ENCODE assay signal across 15 cellular contexts in the genomic region with DNA sequence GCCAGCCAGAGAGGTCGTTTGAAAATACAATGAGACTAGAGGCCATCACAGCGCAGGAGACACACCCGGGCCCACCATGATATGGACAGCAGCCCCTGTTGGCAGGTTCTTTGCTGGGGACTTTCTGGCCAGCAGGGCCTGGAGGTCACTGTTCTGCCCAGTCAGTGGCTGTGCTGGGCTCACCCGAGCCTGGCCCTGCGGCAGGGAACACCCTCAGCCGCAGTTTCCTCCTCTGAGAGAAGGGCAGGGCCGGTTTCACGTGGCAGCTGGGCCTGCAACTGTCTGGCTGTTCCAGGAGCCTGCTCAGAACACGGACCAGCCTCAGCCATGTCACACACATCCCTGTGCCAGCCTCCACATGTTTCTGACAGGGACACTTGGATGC. TPM values are rescaled to one million over a fixed set of nuclear protein-coding genes. Genes with fewer than 3 reads are reported as not detected.
DNase-seq lines count a peak whose midpoint lies in the region; ATAC-seq, FAIRE-seq and TF ChIP-seq lines count a peak whose summit lies in the region.
"Had no signal": no experiment of that assay in that cellular context is flagged by ENCODE, and none has a peak within 500 bp of the region (broad histone marks: within the 10 kb centered on the region; RNA-seq: fewer than 3 reads in every experiment).

No MANE protein-coding gene starts in this region.

- H2BK20ac ChIP-seq in IMR-90 (ENCODE audit: low read depth, low read length) = peak overlapping the region; percentile 57

- H2BK5ac ChIP-seq in IMR-90 (ENCODE audit: low read depth, low read length, poor library complexity, severe bottlenecking) = peak overlapping the region; percentile 33

- H3K9me3 ChIP-seq in IMR-90 (ENCODE audit: control insufficient read depth, insufficient read depth, low read length) (no peaks in the 10 kb centered on the region), endothelial cell of umbilical vein (replicated peaks; ENCODE audit: control insufficient read depth, insufficient read depth, low read length) (no peaks in the 10 kb centered on the region), HepG2 (ENCODE audit: low read length) (no peaks in the 10 kb centered on the region)

- TF ChIP-seq POLR2A in IMR-90 (IDR thresholded peaks at IDR 0.05; ENCODE audit: low read depth, low read length) = no peak
- no peak for TF ChIP-seq POLR2A in endothelial cell of umbilical vein (IDR thresholded peaks at IDR 0.05; ENCODE audit: low read depth, low read length)
- TF ChIP-seq POLR2A in HepG2 (IDR thresholded peaks at IDR 0.05; ENCODE audit: insufficient read depth in 1 of 2, low read depth in 2 of 2, low read length in 2 of 2) = no peak
- TF ChIP-seq POLR2A in erythroblast (IDR thresholded peaks at IDR 0.05; ENCODE audit: low read length) = no peak

- peak overlapping the region; percentile 86 for H4K5ac ChIP-seq in IMR-90 (ENCODE audit: low read depth, low read length)

- H3K56ac ChIP-seq in IMR-90 (ENCODE audit: extremely low read depth, insufficient read depth, low read length) = no peak overlapping the region

- in situ Hi-C loops in IMR-90 (cut with MboI; ENCODE audit: low sequenced_read_pairs) (no loop called here), HepG2 (cut with HindIII; ENCODE audit: extremely low pct_ligation_motif_present, low pct_unique_long_range_greater_than_20kb) (no loop called here)

- H3K23ac ChIP-seq in IMR-90 (ENCODE audit: low read depth, low read length) = no peak overlapping the region

- H3K4me2 ChIP-seq in IMR-90 (ENCODE audit: low read depth, low read length) (no peak overlapping the region), endothelial cell of umbilical vein (ENCODE audit: insufficient read depth, low read length) (no peak overlapping the region), HepG2 (ENCODE audit: low read depth, low read length) (peak overlapping the region; percentile 55)

- peak overlapping the region; percentile 89 for H2BK120ac ChIP-seq in IMR-90 (ENCODE audit: low read depth, low read length)

- no peak for DNase-seq in IMR-90
- DNase-seq in endothelial cell of umbilical vein (ENCODE audit: low read depth, low spot score) = no peak
- no peak for DNase-seq in HepG2 (ENCODE audit: low spot score)
- DNase-seq in stromal cell of bone marrow (ENCODE audit: low read depth) = peak; percentile 8
- DNase-seq in erythroblast (lab: John Stamatoyannopoulos, UW) = no peak
- DNase-seq in NCI-H2029 (lab: John Stamatoyannopoulos, UW) = no peak
- DNase-seq: activated CD4-positive, CD25-positive, alpha-beta regulatory T cell treated with anti-CD3 and anti-CD28 coated beads, Interleukin-2, amount 50 U/mL, for 72 hours; cerebellar nuclear complex; NCI-H1417; NCI-H510A treated with DMSO at 0.1 percent for 48 hours; occipital lobe; SW 1271 had no signal

- TF ChIP-seq CTCF in IMR-90 (conservative IDR thresholded peaks at IDR 0.05; ENCODE audit: low read depth, low read length) (no peak), endothelial cell of umbilical vein (IDR thresholded peaks at IDR 0.05; ENCODE audit: extremely low read depth in 1 of 2, insufficient read depth in 1 of 2, low read depth in 1 of 2, low read length in 2 of 2) (no peak), HepG2 (CRISPR knock-in tag; IDR thresholded peaks at IDR 0.05) (no peak)

- 69% methylated on average over 5 of the region's 9 CpGs; no CpG with 5 or more reads in 1 of the 2 experiments for WGBS in IMR-90 (ENCODE audit: extremely low coverage in 2 of 2, insufficient read length in 1 of 2), 2 experiments
- 35% methylated on average over 6 of the region's 9 CpGs for WGBS in HepG2 (ENCODE audit: low lambda C conversion rate)

- no peak overlapping the region for H3K9ac ChIP-seq in IMR-90 (ENCODE audit: low read depth, low read length)
- no peak overlapping the region for H3K9ac ChIP-seq in endothelial cell of umbilical vein (replicated peaks; ENCODE audit: extremely low read depth, insufficient read depth, low read length)
- H3K9ac ChIP-seq in HepG2 (ENCODE audit: insufficient read depth, low read depth, low read length) = no peak overlapping the region

- TF ChIP-seq RAD21 in IMR-90 (IDR thresholded peaks at IDR 0.05; ENCODE audit: low read length) (no peak), HepG2 (CRISPR knock-in tag; IDR thresholded peaks at IDR 0.05) (no peak)

- TF ChIP-seq EP300 in HepG2 (IDR thresholded peaks at IDR 0.05; ENCODE audit: low read depth in 2 of 2, low read length in 2 of 2) = no peak
- TF ChIP-seq EP300 in HepG2 (CRISPR knock-in tag; IDR thresholded peaks at IDR 0.05; ENCODE audit: borderline replicate concordance) = no peak

- CTCF ChIA-PET in IMR-90 (lab: Yijun Ruan, JAX) = no interaction called here
- CTCF ChIA-PET in endothelial cell of umbilical vein (lab: Charles Lee) = no interaction called here
- CTCF ChIA-PET in HepG2 (lab: Yijun Ruan, JAX; ENCODE audit: low intra/inter-chr PET ratio, low total read pairs) = no interaction called here

- H2AK9ac ChIP-seq in IMR-90 (replicated peaks; ENCODE audit: low read depth, low read length, poor library complexity) = peak overlapping the region; percentile 47

- H3K79me1 ChIP-seq in IMR-90 (ENCODE audit: low read depth in 1 of 2, low read length in 2 of 2) = no peaks in the 10 kb centered on the region

- H2BK15ac ChIP-seq in IMR-90 (ENCODE audit: low read depth, low read length) = peak overlapping the region; percentile 15; the same call in 1 of the 3 replicates

- dilution Hi-C loops in IMR-90 (cut with HindIII; ENCODE audit: low sequenced_read_pairs, unreplicated experiment) (no loop called here), endothelial cell of umbilical vein (cut with MboI; ENCODE audit: extremely low pct_ligation_motif_present, low sequenced_read_pairs) (no loop called here)

- BruUV-seq in IMR-90 (replicated peaks; lab: Mats Ljungman, UMichigan) = no TSS peak
- BruUV-seq in endothelial cell of umbilical vein (replicated peaks; lab: Mats Ljungman, UMichigan) = no TSS peak
- no TSS peak for BruUV-seq in HepG2 (replicated peaks; lab: Mats Ljungman, UMichigan)

- H2AFZ ChIP-seq in IMR-90 (replicated peaks; ENCODE audit: low read length, poor library complexity) (peak overlapping the region; percentile 82), endothelial cell of umbilical vein (ENCODE audit: low read depth, low read length) (peak overlapping the region; percentile 20), HepG2 (ENCODE audit: low read length) (no peak overlapping the region)

- H3K4ac ChIP-seq in IMR-90 (ENCODE audit: low read depth, low read length) = peak overlapping the region; percentile 71

- H3K27me3 ChIP-seq in IMR-90 (ENCODE audit: control insufficient read depth, insufficient read depth, low read length) = peaks cover 3% of the 10 kb centered on the region; the same call in 1 of the 2 replicates
- no peaks in the 10 kb centered on the region for H3K27me3 ChIP-seq in endothelial cell of umbilical vein (ENCODE audit: control insufficient read depth in 2 of 2, insufficient read depth in 2 of 2, low read length in 2 of 2)
- H3K27me3 ChIP-seq in HepG2 (ENCODE audit: control insufficient read depth in 1 of 2, insufficient read depth in 2 of 2, low read length in 2 of 2) = peaks cover 17 to 75% of the 10 kb centered on the region in 2 experiments

- H2AK5ac ChIP-seq in IMR-90 (ENCODE audit: low read depth, low read length) = peak overlapping the region; percentile 10; the same call in 1 of the 2 replicates

- H3K27ac ChIP-seq in IMR-90 (ENCODE audit: insufficient read depth, low read length) (no peak overlapping the region; the same call in 1 of the 2 replicates), endothelial cell of umbilical vein (ENCODE audit: insufficient read depth, low read depth, low read length) (no peak overlapping the region), HepG2 (ENCODE audit: extremely low read length, insufficient read depth, low read length) (no peak overlapping the region)
- H3K27ac ChIP-seq: epithelial cell of prostate had no signal

- no peak; the same call in 1 of the 2 replicates for ATAC-seq in IMR-90 (ENCODE audit: low read depth)
- ATAC-seq in HepG2 = peak; percentile 58
- no peak for ATAC-seq in GM18868 (IDR thresholded peaks at IDR 0.05; ENCODE audit: unreplicated experiment)
- no peak for ATAC-seq in HG03521 (IDR thresholded peaks at IDR 0.05; ENCODE audit: unreplicated experiment)

- H4K20me1 ChIP-seq in IMR-90 (ENCODE audit: insufficient read depth, low read length) (no peaks in the 10 kb centered on the region), endothelial cell of umbilical vein (replicated peaks; ENCODE audit: control insufficient read depth, extremely low read depth, insufficient read depth, low read length) (no peaks in the 10 kb centered on the region), HepG2 (ENCODE audit: insufficient read depth, low read length) (no peaks in the 10 kb centered on the region)

- POLR2A ChIA-PET in IMR-90 (lab: Charles Lee; ENCODE audit: unreplicated experiment) = no interaction called here
- POLR2A ChIA-PET in endothelial cell of umbilical vein (lab: Charles Lee) = no interaction called here
- POLR2A ChIA-PET in HepG2 (lab: Yijun Ruan, JAX) = no interaction called here

- no peak for FAIRE-seq in endothelial cell of umbilical vein (lab: Jason Lieb, UNC)
- no peak for FAIRE-seq in HepG2 (lab: Jason Lieb, UNC)

- peaks cover 23% of the 10 kb centered on the region for H3K4me1 ChIP-seq in IMR-90 (ENCODE audit: control insufficient read depth, insufficient read depth, low read length)
- no peaks in the 10 kb centered on the region for H3K4me1 ChIP-seq in endothelial cell of umbilical vein (ENCODE audit: control insufficient read depth, extremely low read depth, insufficient read depth, low read length)
- peaks cover 18% of the 10 kb centered on the region for H3K4me1 ChIP-seq in HepG2 (ENCODE audit: insufficient read depth, low read length)

- H4K8ac ChIP-seq in IMR-90 (ENCODE audit: low read depth in 2 of 2, low read length in 2 of 2) = peak overlapping the region; percentile 13 to 84; a peak in 3 of 4 replicates

- H3K36me3 ChIP-seq in IMR-90 (ENCODE audit: control insufficient read depth, insufficient read depth, low read length) (no peaks in the 10 kb centered on the region), endothelial cell of umbilical vein (ENCODE audit: control insufficient read depth in 2 of 2, extremely low read depth in 1 of 2, insufficient read depth in 2 of 2, low read length in 2 of 2) (no peaks in the 10 kb centered on the region), HepG2 (replicated peaks in 1 of 2; ENCODE audit: control insufficient read depth in 1 of 2, insufficient read depth in 2 of 2, low read length in 2 of 2) (no peaks in the 10 kb centered on the region)

- peak overlapping the region; percentile 78 for H4K91ac ChIP-seq in IMR-90 (ENCODE audit: insufficient read depth, low read depth, low read length)

- intact Hi-C loops in IMR-90 (cut with micrococcal nuclease) (no loop called here), endothelial cell of umbilical vein (cut with micrococcal nuclease) (no loop called here), HepG2 (cut with micrococcal nuclease; ENCODE audit: unreplicated experiment) (no loop called here)

- H3K79me2 ChIP-seq in endothelial cell of umbilical vein (ENCODE audit: control insufficient read depth, insufficient read depth, low read length) (no peaks in the 10 kb centered on the region), HepG2 (ENCODE audit: insufficient read depth, low read length) (no peaks in the 10 kb centered on the region)

- H3K14ac ChIP-seq in IMR-90 (replicated peaks; ENCODE audit: low read depth, low read length) = peak overlapping the region; percentile 83

- peak overlapping the region; percentile 39 for H3K18ac ChIP-seq in IMR-90 (ENCODE audit: low read depth, low read length)

- H3K9me1 ChIP-seq in IMR-90 (ENCODE audit: insufficient read depth, low read length) = peaks cover 10% of the 10 kb centered on the region
- no peaks in the 10 kb centered on the region for H3K9me1 ChIP-seq in endothelial cell of umbilical vein (replicated peaks; ENCODE audit: control insufficient read depth, extremely low read depth, insufficient read depth, low read length)

- no peak overlapping the region for H3K4me3 ChIP-seq in IMR-90 (ENCODE audit: insufficient read depth, low read depth, low read length)
- no peak overlapping the region for H3K4me3 ChIP-seq in endothelial cell of umbilical vein (replicated peaks in 1 of 3; ENCODE audit: insufficient read depth in 1 of 3, low read depth in 1 of 3, low read length in 3 of 3)
- peak overlapping the region in 1 of 3 experiments; percentile 37; a peak in 1 of 6 replicates for H3K4me3 ChIP-seq in HepG2 (replicated peaks in 1 of 3; ENCODE audit: insufficient read depth in 1 of 3, low read depth in 2 of 3, low read length in 3 of 3)

RNA-seq across cellular contexts. Expression of a gene that starts 39.4 kb away (rescaled TPM):
- 0.28 and 0.36 TPM in 2 replicates for total RNA-seq in IMR-90 (2012; rRNA removed)
- 0.67 and 0.69 TPM in 2 replicates for polyA plus RNA-seq in IMR-90 (2012; rRNA removed)
- 0.65 and 0.70 TPM in 2 replicates for polyA plus RNA-seq in IMR-90 (2012; cell fraction: cytosol; rRNA removed)
- polyA plus RNA-seq in IMR-90 (2012; cell fraction: nucleus; rRNA removed; ENCODE audit: low replicate concordance) = 3.2 and 4.4 TPM in 2 replicates
- total RNA-seq in endothelial cell of umbilical vein = 0.35 and 0.97 TPM in 2 replicates
- polyA plus RNA-seq in endothelial cell of umbilical vein = 0.46 and 0.52 TPM in 2 replicates
- polyA plus RNA-seq in endothelial cell of umbilical vein (2011; cell fraction: cytosol; rRNA removed) = 0.43 and 0.44 TPM in 2 replicates
- polyA plus RNA-seq in endothelial cell of umbilical vein (2011; cell fraction: nucleus; rRNA removed) = 0.59 and 1.2 TPM in 2 replicates
- polyA plus RNA-seq in endothelial cell of umbilical vein (2012) = 1.1 and 1.2 TPM in 2 replicates
- 0.32 and 0.73 TPM in 2 replicates for polyA minus RNA-seq in endothelial cell of umbilical vein
- polyA minus RNA-seq in endothelial cell of umbilical vein (2011; cell fraction: cytosol; rRNA and poly(A)+ RNA removed) = 4.1 TPM
- 0.67 and 0.77 TPM in 2 replicates for polyA minus RNA-seq in endothelial cell of umbilical vein (2011; cell fraction: nucleus; rRNA and poly(A)+ RNA removed)
- total RNA-seq in HepG2 (2016; rRNA removed; fragmentation: Illumina TruSeq; extraction: Trizol) = 0.34 and 0.40 TPM in 2 replicates
- total RNA-seq in HepG2 (2016; cell fraction: cytosol; rRNA removed; fragmentation: Illumina TruSeq; extraction: Trizol; ENCODE audit: low read depth) = 0.18 and 0.30 TPM in 2 replicates
- 0.37 and 0.50 TPM in 2 replicates for total RNA-seq in HepG2 (2016; cell fraction: insoluble cytoplasmic fraction; rRNA removed; fragmentation: Illumina TruSeq; extraction: Trizol)
- total RNA-seq in HepG2 (2016; cell fraction: membrane; rRNA removed; fragmentation: Illumina TruSeq; extraction: Trizol) = 0.62 TPM in 2 replicates
- total RNA-seq in HepG2 (2016; cell fraction: nucleus; rRNA removed; fragmentation: Illumina TruSeq; extraction: Trizol) = 0.44 and 0.68 TPM in 2 replicates
- 0.34 and 0.65 TPM in 2 replicates for polyA plus RNA-seq in HepG2 (2011; rRNA removed)
- 0.48 and 0.72 TPM in 2 replicates for polyA plus RNA-seq in HepG2 (2011; cell fraction: cytosol; rRNA removed)
- polyA plus RNA-seq in HepG2 (2011; cell fraction: nucleus; rRNA removed) = 0.47 and 0.61 TPM in 2 replicates
- polyA plus RNA-seq in HepG2 (2012) = 0.56 and 0.63 TPM in 2 replicates
- polyA plus RNA-seq in HepG2 (2016; cell fraction: cytosol; fragmentation: Illumina TruSeq; extraction: Trizol; ENCODE audit: low read depth) = 0.46 and 0.52 TPM in 2 replicates
- polyA plus RNA-seq in HepG2 (2016; cell fraction: insoluble cytoplasmic fraction; fragmentation: Illumina TruSeq; extraction: Trizol; ENCODE audit: low read depth) = 0.41 and 0.65 TPM in 2 replicates
- polyA plus RNA-seq in HepG2 (2016; cell fraction: membrane; fragmentation: Illumina TruSeq; extraction: Trizol; ENCODE audit: low read depth) = 0.74 and 1.2 TPM in 2 replicates
- 1.1 and 1.6 TPM in 2 replicates for polyA plus RNA-seq in HepG2 (2016; cell fraction: nucleus; fragmentation: Illumina TruSeq; extraction: Trizol; ENCODE audit: insufficient read depth, low read depth)
- polyA minus RNA-seq in HepG2 (2011; rRNA and poly(A)+ RNA removed; ENCODE audit: low replicate concordance) = 0.66 and 3.3 TPM in 2 replicates
- 0.30 TPM in 1 of 2 replicates, not detected in the other for polyA minus RNA-seq in HepG2 (2011; cell fraction: cytosol; rRNA and poly(A)+ RNA removed)
- polyA minus RNA-seq in HepG2 (2011; cell fraction: nucleus; rRNA and poly(A)+ RNA removed) = 0.64 and 0.87 TPM in 2 replicates

RNA-seq across cellular contexts. Expression of a gene that starts 50.0 kb away (rescaled TPM):
- total RNA-seq in IMR-90 (2012; rRNA removed) (0.83 and 0.90 TPM in 2 replicates), endothelial cell of umbilical vein (not detected in 2 replicates), HepG2 (2016; rRNA removed; fragmentation: Illumina TruSeq; extraction: Trizol) (30.3 and 30.8 TPM in 2 replicates)
- polyA plus RNA-seq in IMR-90 (2012; rRNA removed) (1.4 and 1.7 TPM in 2 replicates), endothelial cell of umbilical vein (not detected in 2 replicates), HepG2 (2011; rRNA removed) (40.5 and 40.6 TPM in 2 replicates)
- 1.8 TPM in 2 replicates for polyA plus RNA-seq in IMR-90 (2012; cell fraction: cytosol; rRNA removed)
- polyA plus RNA-seq in IMR-90 (2012; cell fraction: nucleus; rRNA removed; ENCODE audit: low replicate concordance) = 3.1 and 3.7 TPM in 2 replicates
- polyA plus RNA-seq in endothelial cell of umbilical vein (2011; cell fraction: cytosol; rRNA removed) = not detected in 2 replicates
- not detected in 2 replicates for polyA plus RNA-seq in endothelial cell of umbilical vein (2011; cell fraction: nucleus; rRNA removed)
- 0.44 and 0.67 TPM in 2 replicates for polyA plus RNA-seq in endothelial cell of umbilical vein (2012)
- polyA minus RNA-seq in endothelial cell of umbilical vein = not detected in 2 replicates
- polyA minus RNA-seq in endothelial cell of umbilical vein (2011; cell fraction: cytosol; rRNA and poly(A)+ RNA removed) = 8.7 TPM
- polyA minus RNA-seq in endothelial cell of umbilical vein (2011; cell fraction: nucleus; rRNA and poly(A)+ RNA removed) = not detected in 2 replicates
- total RNA-seq in HepG2 (2016; cell fraction: cytosol; rRNA removed; fragmentation: Illumina TruSeq; extraction: Trizol; ENCODE audit: low read depth) = 17.7 and 18.0 TPM in 2 replicates
- total RNA-seq in HepG2 (2016; cell fraction: insoluble cytoplasmic fraction; rRNA removed; fragmentation: Illumina TruSeq; extraction: Trizol) = 26.5 and 33.7 TPM in 2 replicates
- total RNA-seq in HepG2 (2016; cell fraction: membrane; rRNA removed; fragmentation: Illumina TruSeq; extraction: Trizol) = 27.8 and 29.0 TPM in 2 replicates
- total RNA-seq in HepG2 (2016; cell fraction: nucleus; rRNA removed; fragmentation: Illumina TruSeq; extraction: Trizol) = 23.1 and 27.9 TPM in 2 replicates
- 37.5 and 37.6 TPM in 2 replicates for polyA plus RNA-seq in HepG2 (2011; cell fraction: cytosol; rRNA removed)
- polyA plus RNA-seq in HepG2 (2011; cell fraction: nucleus; rRNA removed) = 59.1 and 60.0 TPM in 2 replicates
- polyA plus RNA-seq in HepG2 (2012) = 34.3 and 37.7 TPM in 2 replicates
- 20.4 and 24.5 TPM in 2 replicates for polyA plus RNA-seq in HepG2 (2016; cell fraction: cytosol; fragmentation: Illumina TruSeq; extraction: Trizol; ENCODE audit: low read depth)
- polyA plus RNA-seq in HepG2 (2016; cell fraction: insoluble cytoplasmic fraction; fragmentation: Illumina TruSeq; extraction: Trizol; ENCODE audit: low read depth) = 35.9 and 37.1 TPM in 2 replicates
- 24.9 and 27.8 TPM in 2 replicates for polyA plus RNA-seq in HepG2 (2016; cell fraction: membrane; fragmentation: Illumina TruSeq; extraction: Trizol; ENCODE audit: low read depth)
- polyA plus RNA-seq in HepG2 (2016; cell fraction: nucleus; fragmentation: Illumina TruSeq; extraction: Trizol; ENCODE audit: insufficient read depth, low read depth) = 54.4 and 56.0 TPM in 2 replicates
- 6.8 and 20.0 TPM in 2 replicates for polyA minus RNA-seq in HepG2 (2011; rRNA and poly(A)+ RNA removed; ENCODE audit: low replicate concordance)
- polyA minus RNA-seq in HepG2 (2011; cell fraction: cytosol; rRNA and poly(A)+ RNA removed) = 21.8 and 23.7 TPM in 2 replicates
- 23.2 and 26.8 TPM in 2 replicates for polyA minus RNA-seq in HepG2 (2011; cell fraction: nucleus; rRNA and poly(A)+ RNA removed)
